In the genomic region with DNA sequence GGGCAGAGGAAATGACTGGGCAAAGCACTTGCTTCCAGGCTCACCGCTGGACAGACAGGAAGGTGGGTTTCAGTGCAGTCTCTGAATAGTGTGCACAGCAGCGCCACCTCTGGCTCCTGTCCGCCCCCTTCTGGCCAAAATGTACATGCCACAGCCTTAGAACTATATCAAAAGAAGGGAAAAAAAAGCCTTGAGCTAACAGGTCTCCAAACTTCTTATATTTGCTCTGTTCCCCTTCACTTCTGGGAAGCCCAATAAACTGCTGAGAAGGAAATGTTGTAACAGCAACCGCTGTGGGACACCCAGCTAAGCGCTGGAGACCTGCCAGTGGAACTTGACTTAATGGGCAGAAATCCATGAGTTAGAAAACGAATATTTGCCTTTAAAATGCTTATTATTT, we compare ENCODE assay signal across 8 cellular contexts. TPM values are rescaled to one million over a fixed set of nuclear protein-coding genes. Genes with fewer than 3 reads are reported as not detected.
DNase-seq lines count a peak whose midpoint lies in the region; ATAC-seq and TF ChIP-seq lines count a peak whose summit lies in the region.

No MANE protein-coding gene starts in this region.

- no peaks in the 10 kb centered on the region for H3K27me3 Mint-ChIP-seq in T-helper 2 cell treated with Interferon-gamma antibody and Interleukin-4, amounts not matched to agents 5 μg/mL and 100 μg/mL, for 36 hours (ENCODE audit: low read depth)

- no peak for ATAC-seq in HG02885 (IDR thresholded peaks at IDR 0.05; ENCODE audit: poor library complexity, unreplicated experiment)

- H3K27ac ChIP-seq in ascending aorta (no peak overlapping the region), hepatocyte (no peak overlapping the region)

- 48% methylated on average over 6 of the region's 6 CpGs for WGBS in hepatocyte (ENCODE audit: low lambda C conversion rate, missing lambda C conversion rate)
- WGBS in lower leg skin, 2 donors = 57 to 74% methylated on average over 6 of the region's 6 CpGs

- in situ Hi-C loops in GM13977 (cut with MboI; ENCODE audit: low pct_unique_long_range_greater_than_20kb, low sequenced_read_pairs, unreplicated experiment) = loop anchor here (10.0 kb wide), 1 partner anchor 251 kb away; a partner anchor contains a TSS

- peaks cover 35 to 44% of the 10 kb centered on the region in 2 donors for H3K36me3 ChIP-seq in ascending aorta
- H3K36me3 ChIP-seq in hepatocyte (replicated peaks; ENCODE audit: insufficient read depth, low read depth) = peaks cover 5% of the 10 kb centered on the region

- H3K4me3 ChIP-seq in ascending aorta (no peak overlapping the region), hepatocyte (no peak overlapping the region), lower leg skin (ENCODE audit: low read depth, poor library complexity, severe bottlenecking) (no peak overlapping the region)

- TF ChIP-seq CTCF in GM13977 (IDR thresholded peaks at IDR 0.05; ENCODE audit: extremely low read depth, insufficient read depth, missing control alignments) = peak; percentile 88
- TF ChIP-seq CTCF in ascending aorta (IDR thresholded peaks at IDR 0.05) = peak; percentile 52 to 68 (median 67)
- TF ChIP-seq CTCF in hepatocyte (IDR thresholded peaks at IDR 0.05; ENCODE audit: poor library complexity) = peak; percentile 66
- peak in 1 of 3 donors; percentile 16 for TF ChIP-seq CTCF in lower leg skin (IDR thresholded peaks at IDR 0.05)

- H3K4me1 ChIP-seq in ascending aorta (no peaks in the 10 kb centered on the region), hepatocyte (ENCODE audit: insufficient read depth) (no peaks in the 10 kb centered on the region)

- DNase-seq in GM13977 (ENCODE audit: low spot score) = peak; percentile 63
- peak; percentile 57 for DNase-seq in NCI-H146 treated with DMSO at 0.1 percent for 48 hours (lab: John Stamatoyannopoulos, UW; ENCODE audit: unreplicated experiment)
- DNase-seq in T-helper 2 cell treated with Interferon-gamma antibody and Interleukin-4, amounts not matched to agents 5 μg/mL and 100 μg/mL, for 36 hours (ENCODE audit: low spot score) = peak; percentile 37
- DNase-seq in ascending aorta (ENCODE audit: low spot score in 2 of 2) = peak; percentile 14 to 67
- peak; percentile 71 for DNase-seq in hepatocyte (ENCODE audit: low spot score)
- DNase-seq in stimulated activated CD4-positive, alpha-beta T cell treated with anti-CD3 and anti-CD28 coated beads, Interleukin-12 subunit alpha, Interleukin-12 subunit beta, amount 100 ng/mL, for 4 hours = peak; percentile 55
- DNase-seq in lower leg skin (ENCODE audit: low spot score in 2 of 2) = no peak

- H3K79me2 ChIP-seq in hepatocyte = no peaks in the 10 kb centered on the region

- peaks cover 4% of the 10 kb centered on the region for H3K4me1 Mint-ChIP-seq in T-helper 2 cell treated with Interferon-gamma antibody and Interleukin-4, amounts not matched to agents 5 μg/mL and 100 μg/mL, for 36 hours (ENCODE audit: low read depth)

- H3K36me3 Mint-ChIP-seq in T-helper 2 cell treated with Interferon-gamma antibody and Interleukin-4, amounts not matched to agents 5 μg/mL and 100 μg/mL, for 36 hours (ENCODE audit: low read depth) = peaks cover 24% of the 10 kb centered on the region

- no peak overlapping the region for H3K27ac Mint-ChIP-seq in T-helper 2 cell treated with Interferon-gamma antibody and Interleukin-4, amounts not matched to agents 5 μg/mL and 100 μg/mL, for 36 hours

- intact Hi-C loops in ascending aorta (cut with DNase I) = no loop called here
- intact Hi-C loops in lower leg skin (cut with DNase I; ENCODE audit: low total_unique reads) = no loop called here

- no peak overlapping the region for H2AFZ ChIP-seq in hepatocyte

- H3K4me2 ChIP-seq in hepatocyte = no peak overlapping the region

- no peaks in the 10 kb centered on the region for H3K9me3 Mint-ChIP-seq in T-helper 2 cell treated with Interferon-gamma antibody and Interleukin-4, amounts not matched to agents 5 μg/mL and 100 μg/mL, for 36 hours

- no peaks in the 10 kb centered on the region for H3K9me2 ChIP-seq in hepatocyte (replicated peaks; ENCODE audit: insufficient read depth)

- H3K27me3 ChIP-seq in ascending aorta = no peaks in the 10 kb centered on the region
- H3K27me3 ChIP-seq in hepatocyte = no peaks in the 10 kb centered on the region

- H4K20me1 ChIP-seq in hepatocyte (ENCODE audit: insufficient read depth, poor library complexity, severe bottlenecking) = no peaks in the 10 kb centered on the region

- no peak for TF ChIP-seq POLR2A in lower leg skin (IDR thresholded peaks at IDR 0.05)

- H3K4me3 Mint-ChIP-seq in T-helper 2 cell treated with Interferon-gamma antibody and Interleukin-4, amounts not matched to agents 5 μg/mL and 100 μg/mL, for 36 hours = no peak overlapping the region

- no peaks in the 10 kb centered on the region for H3K9me3 ChIP-seq in ascending aorta
- no peaks in the 10 kb centered on the region for H3K9me3 ChIP-seq in hepatocyte (ENCODE audit: low read depth)

RNA-seq across cellular contexts. Expression of a gene that starts 17.5 kb away (rescaled TPM):
- total RNA-seq in ascending aorta (25.9 TPM), hepatocyte (11.8 and 15.4 TPM in 2 replicates), lower leg skin (10 to 100 TPM; 17.5 to 22.6 (median 18.0) TPM)
- 13.5 and 14.7 TPM in 2 replicates for polyA plus RNA-seq in hepatocyte

Comparison
In these comparisons a context has a peak if more than half of its experiments do, and no peak if none do; other contexts are left out.
1. DNase-seq: peak in GM13977 (single experiment), NCI-H146 treated with DMSO at 0.1 percent for 48 hours (single experiment), T-helper 2 cell treated with Interferon-gamma antibody and Interleukin-4, amounts not matched to agents 5 μg/mL and 100 μg/mL, for 36 hours (single experiment), ascending aorta (2 of 2), hepatocyte (single experiment) and stimulated activated CD4-positive, alpha-beta T cell treated with anti-CD3 and anti-CD28 coated beads, Interleukin-12 subunit alpha, Interleukin-12 subunit beta, amount 100 ng/mL, for 4 hours (single experiment); none in lower leg skin (0 of 2).